In genomic region chr12:69258655-69259054, GRCh38 we compare ENCODE assay signal across 13 cellular contexts.
"Had no signal": no experiment of that assay in that cellular context is flagged by ENCODE, and none has a peak within 500 bp of the region (broad histone marks: within the 10 kb centered on the region; RNA-seq: fewer than 3 reads in every experiment).

No MANE protein-coding gene starts in this region.

- H3K4me3 ChIP-seq: gastrocnemius medialis, heart right ventricle, tibial nerve had no signal

- H3K27me3 Mint-ChIP-seq: activated naive CD8-positive, alpha-beta T cell treated with anti-CD3 and anti-CD28 coated beads, Interleukin-2, amount 10 ng/mL, durations not matched to agents 7 days and 5 days; dendritic cell treated with granulocyte-macrophage colony-stimulating factor and Interleukin-4, amounts not matched to agents 40 ng/mL and 50 ng/mL, for 4 days had no signal

- H3K27ac Mint-ChIP-seq: activated naive CD8-positive, alpha-beta T cell treated with anti-CD3 and anti-CD28 coated beads, Interleukin-2, amount 10 ng/mL, durations not matched to agents 7 days and 5 days; dendritic cell treated with granulocyte-macrophage colony-stimulating factor and Interleukin-4, amounts not matched to agents 40 ng/mL and 50 ng/mL, for 4 days had no signal

- H3K27me3 ChIP-seq: brain microvascular endothelial cell, gastrocnemius medialis, heart right ventricle, tibial nerve had no signal

- H3K4me3 Mint-ChIP-seq: activated naive CD8-positive, alpha-beta T cell treated with anti-CD3 and anti-CD28 coated beads, Interleukin-2, amount 10 ng/mL, durations not matched to agents 7 days and 5 days; dendritic cell treated with granulocyte-macrophage colony-stimulating factor and Interleukin-4, amounts not matched to agents 40 ng/mL and 50 ng/mL, for 4 days had no signal

- H3K9me3 ChIP-seq: gastrocnemius medialis, heart right ventricle, tibial nerve had no signal

- DNase-seq: activated CD4-positive, alpha-beta T cell treated with anti-CD3 and anti-CD28 coated beads, Interleukin-2, amount 50 U/mL, for 48 hours; activated CD4-positive, CD25-positive, alpha-beta regulatory T cell treated with anti-CD3 and anti-CD28 coated beads, Interleukin-2, amount 50 U/mL, for 72 hours; activated gamma-delta T cell treated with Interleukin-2 at 50 U/mL for 16 hours; activated naive CD8-positive, alpha-beta T cell treated with anti-CD3 and anti-CD28 coated beads, Interleukin-2, amount 10 ng/mL, durations not matched to agents 7 days and 5 days; anterior cingulate cortex; brain microvascular endothelial cell; effector memory CD4-positive, alpha-beta T cell; gastrocnemius medialis; heart right ventricle; stimulated activated CD4-positive, alpha-beta T cell treated with anti-CD3 and anti-CD28 coated beads, Interleukin-2, amount 100 ng/mL, for 24 hours had no signal

- H3K27ac ChIP-seq: brain microvascular endothelial cell, gastrocnemius medialis, heart right ventricle, tibial nerve had no signal

- ATAC-seq: gastrocnemius medialis, sciatic nerve had no signal

- H3K9me3 Mint-ChIP-seq: activated naive CD8-positive, alpha-beta T cell treated with anti-CD3 and anti-CD28 coated beads, Interleukin-2, amount 10 ng/mL, durations not matched to agents 7 days and 5 days; dendritic cell treated with granulocyte-macrophage colony-stimulating factor and Interleukin-4, amounts not matched to agents 40 ng/mL and 50 ng/mL, for 4 days had no signal
